In the genomic region with DNA sequence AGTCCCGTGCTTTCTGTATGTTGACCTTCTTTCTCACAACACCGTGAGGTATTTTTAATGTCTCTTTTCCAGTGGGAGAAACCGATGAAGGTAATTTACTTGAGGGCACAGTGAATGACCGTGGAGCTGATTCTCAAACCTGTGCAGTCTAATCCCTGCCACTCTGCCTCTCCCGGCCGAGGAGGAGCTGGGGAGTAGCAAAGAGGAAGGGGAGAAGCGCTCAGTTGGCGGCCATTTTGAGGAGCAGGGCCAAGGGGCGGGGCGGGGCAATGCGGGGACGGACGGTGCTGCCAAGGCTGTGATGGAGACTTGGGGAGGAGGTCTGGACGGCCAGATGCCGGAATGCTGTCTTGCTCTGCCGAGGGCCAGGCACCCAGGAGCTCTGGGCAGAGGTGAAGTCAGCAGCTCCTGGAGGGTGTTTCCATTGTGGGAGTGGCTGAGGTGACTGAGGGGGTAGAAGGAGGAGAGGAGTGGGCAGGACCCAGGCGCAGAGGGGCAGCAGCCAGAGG, we compare ENCODE assay signal across 11 cellular contexts. TPM values are rescaled to one million over a fixed set of nuclear protein-coding genes. Genes with fewer than 3 reads are reported as not detected.
DNase-seq lines count a peak whose midpoint lies in the region; ATAC-seq, FAIRE-seq and TF ChIP-seq lines count a peak whose summit lies in the region.
"Had no signal": no experiment of that assay in that cellular context is flagged by ENCODE, and none has a peak within 500 bp of the region (broad histone marks: within the 10 kb centered on the region; RNA-seq: fewer than 3 reads in every experiment).

No MANE protein-coding gene starts in this region.

- H3K4me1 Mint-ChIP-seq in activated T-cell treated with anti-CD3 and anti-CD28 coated beads, Interleukin-2, amount 50 U/mL, for 72 hours (ENCODE audit: low read depth): peaks cover 32% of the 10 kb centered on the region
- peaks cover 6% of the 10 kb centered on the region for H3K4me1 Mint-ChIP-seq in endodermal cell

- TF ChIP-seq CTCF in PC-3 (conservative IDR thresholded peaks at IDR 0.05; ENCODE audit: low read depth, low read length): no peak
- no peak for TF ChIP-seq CTCF in endodermal cell (conservative IDR thresholded peaks at IDR 0.05)

- no peaks in the 10 kb centered on the region for H3F3A ChIP-seq in PC-3 (ENCODE audit: low read length, unreplicated experiment)

- H3K4me1 ChIP-seq in PC-3 (ENCODE audit: insufficient read depth, low read length) (peaks cover 21% of the 10 kb centered on the region), endodermal cell (ENCODE audit: control insufficient read depth, insufficient read depth, low read length) (no peaks in the 10 kb centered on the region)

- H3K9me2 ChIP-seq in PC-3 (replicated peaks; ENCODE audit: low read length): no peaks in the 10 kb centered on the region

- H2AFZ ChIP-seq in PC-3 (ENCODE audit: low read length): peak overlapping the region; percentile 92

- WGBS in endodermal cell (ENCODE audit: insufficient coverage in 1 of 2, insufficient read length in 1 of 2), 2 experiments: 92 to 93% methylated on average over 10 to 17 of the region's 17 CpGs

- intact Hi-C loops in PC-3 (cut with micrococcal nuclease): no loop called here
- intact Hi-C loops in sciatic nerve (cut with DNase I): no loop called here

- H3K27me3 ChIP-seq in PC-3 (ENCODE audit: low read length) (no peaks in the 10 kb centered on the region), endodermal cell (ENCODE audit: control insufficient read depth, insufficient read depth, low read length, poor library complexity, severe bottlenecking) (no peaks in the 10 kb centered on the region)
- H3K27me3 ChIP-seq: thyroid gland had no signal

- H3K4me3 ChIP-seq in PC-3 (ENCODE audit: low read length): peak overlapping the region; percentile 51
- no peak overlapping the region for H3K4me3 ChIP-seq in endodermal cell (ENCODE audit: low read length)
- H3K4me3 ChIP-seq: thyroid gland had no signal

- no peaks in the 10 kb centered on the region for H4K20me1 ChIP-seq in PC-3 (ENCODE audit: low read length)

- no peak for FAIRE-seq in urothelium cell line (lab: Jason Lieb, UNC)

- ATAC-seq in activated T-cell treated with anti-CD3 and anti-CD28 coated beads, Interleukin-2, amount 50 U/mL, for 72 hours (replicated peaks in 1 of 2): peak; percentile 19 to 61
- ATAC-seq in PC-3 (peak; percentile 49), HG03457 (IDR thresholded peaks at IDR 0.05; ENCODE audit: unreplicated experiment) (no peak), sciatic nerve (no peak)

- no peaks in the 10 kb centered on the region for H3K79me2 ChIP-seq in PC-3 (ENCODE audit: low read length)

- H3K9me3 Mint-ChIP-seq in activated T-cell treated with anti-CD3 and anti-CD28 coated beads, Interleukin-2, amount 50 U/mL, for 72 hours: no peaks in the 10 kb centered on the region
- H3K9me3 Mint-ChIP-seq in endodermal cell: peaks cover 5% of the 10 kb centered on the region

- peak overlapping the region; percentile 44 to 86 for H3K4me3 Mint-ChIP-seq in activated T-cell treated with anti-CD3 and anti-CD28 coated beads, Interleukin-2, amount 50 U/mL, for 72 hours
- peak overlapping the region; percentile 20 for H3K4me3 Mint-ChIP-seq in endodermal cell

- H3K27ac Mint-ChIP-seq in activated T-cell treated with anti-CD3 and anti-CD28 coated beads, Interleukin-2, amount 50 U/mL, for 72 hours: no peak overlapping the region
- no peak overlapping the region for H3K27ac Mint-ChIP-seq in endodermal cell

- BruUV-seq in PC-3 (replicated peaks; lab: Mats Ljungman, UMichigan): no TSS peak

- no peaks in the 10 kb centered on the region for H3K27me3 Mint-ChIP-seq in activated T-cell treated with anti-CD3 and anti-CD28 coated beads, Interleukin-2, amount 50 U/mL, for 72 hours (ENCODE audit: low read depth)
- H3K27me3 Mint-ChIP-seq in endodermal cell (ENCODE audit: insufficient read depth): peaks cover 7% of the 10 kb centered on the region

- H3K36me3 ChIP-seq in PC-3 (ENCODE audit: low read depth, low read length) (no peaks in the 10 kb centered on the region), endodermal cell (ENCODE audit: control insufficient read depth, insufficient read depth, low read length) (no peaks in the 10 kb centered on the region)
- H3K36me3 ChIP-seq: thyroid gland had no signal

- peak in 1 of 2 donors; percentile 28 for DNase-seq in activated T-cell treated with anti-CD3 and anti-CD28 coated beads, Interleukin-2, amount 50 U/mL, for 72 hours
- no peak for DNase-seq in activated T-cell treated with anti-CD3 and anti-CD28 coated beads, Interleukin-2, amount 50 U/mL, for 48 hours
- DNase-seq in PC-3 (peak; percentile 32), endodermal cell (peak; percentile 86), urothelium cell line (ENCODE audit: low spot score) (peak; percentile 66), sciatic nerve (ENCODE audit: low spot score) (no peak)
- no peak for DNase-seq in activated CD4-positive, CD25-positive, alpha-beta regulatory T cell (lab: John Stamatoyannopoulos, UW)
- DNase-seq: activated T-cell treated with anti-CD3 and anti-CD28 coated beads for 4 hours, NCI-H1694 treated with DMSO at 0.1 percent for 48 hours had no signal

- POLR2A ChIA-PET in PC-3 (lab: Charles Lee; ENCODE audit: unreplicated experiment): interaction anchor here (0.5 to 0.6 kb wide), 2 partner anchors 16 to 272 kb away, joined by 3 to 9 read pairs; no protein-coding TSS in a partner anchor

- H3K9me3 ChIP-seq in PC-3 (ENCODE audit: low read length): no peaks in the 10 kb centered on the region
- no peaks in the 10 kb centered on the region for H3K9me3 ChIP-seq in endodermal cell (ENCODE audit: control insufficient read depth, low read length)
- H3K9me3 ChIP-seq: thyroid gland had no signal

- no peaks in the 10 kb centered on the region for H3K36me3 Mint-ChIP-seq in activated T-cell treated with anti-CD3 and anti-CD28 coated beads, Interleukin-2, amount 50 U/mL, for 72 hours (ENCODE audit: insufficient read depth in 2 of 2)
- no peaks in the 10 kb centered on the region for H3K36me3 Mint-ChIP-seq in endodermal cell (ENCODE audit: low read depth)

- CTCF ChIA-PET in PC-3 (lab: Charles Lee): interaction anchor here (0.8 to 3.0 kb wide), 2 partner anchors 23 to 32 kb away, joined by 4 to 23 read pairs; no protein-coding TSS in a partner anchor

- peak overlapping the region; percentile 67 for H3K4me2 ChIP-seq in PC-3 (ENCODE audit: low read length)

- no peak overlapping the region for H3K27ac ChIP-seq in PC-3 (ENCODE audit: low read length)
- H3K27ac ChIP-seq in endodermal cell (ENCODE audit: low read depth, low read length): no peak overlapping the region
- H3K27ac ChIP-seq: thyroid gland had no signal

- H3K9ac ChIP-seq in PC-3 (ENCODE audit: low read length) (peak overlapping the region; percentile 31), endodermal cell (ENCODE audit: extremely low read depth, low read length, poor library complexity, severe bottlenecking) (no peak overlapping the region)

RNA-seq across cellular contexts. Expression of a gene that starts 12.4 kb away (rescaled TPM):
- 100 to 1,000 TPM in 1 of 2 donors, 10 to 100 TPM in 1; 89.2 to 108 TPM for total RNA-seq in activated T-cell treated with anti-CD3 and anti-CD28 coated beads, Interleukin-2, amount 50 U/mL, for 72 hours
- total RNA-seq in PC-3 (2014; rRNA removed) (114 and 153 TPM in 2 replicates), endodermal cell (10 to 100 TPM; 77.4 to 81.4 TPM), sciatic nerve (76.3 TPM)
- 72.9 TPM for polyA plus RNA-seq in endodermal cell (2013, experiment 1 of 2)
- 60.6 TPM for polyA plus RNA-seq in endodermal cell (2013, experiment 2 of 2)

Comparison
In these comparisons a context has a peak if more than half of its experiments do, and no peak if none do; other contexts are left out.
1. ATAC-seq: peak in activated T-cell treated with anti-CD3 and anti-CD28 coated beads, Interleukin-2, amount 50 U/mL, for 72 hours (2 of 2) and PC-3 (single experiment); none in HG03457 (single experiment) and sciatic nerve (single experiment).
2. DNase-seq: peak in PC-3 (single experiment), endodermal cell (single experiment) and urothelium cell line (single experiment); none in activated T-cell treated with anti-CD3 and anti-CD28 coated beads, Interleukin-2, amount 50 U/mL, for 48 hours (0 of 2), activated CD4-positive, CD25-positive, alpha-beta regulatory T cell (0 of 4) and sciatic nerve (single experiment).